ENCODE assay signal across 21 cellular contexts in genomic region chr12:6026998-6027397, GRCh38.
"Had no signal": no experiment of that assay in that cellular context is flagged by ENCODE, and none has a peak within 500 bp of the region (broad histone marks: within the 10 kb centered on the region; RNA-seq: fewer than 3 reads in every experiment).

No MANE protein-coding gene starts in this region.

- H3K27ac ChIP-seq: colonic mucosa, dorsolateral prefrontal cortex, ovary, uterus had no signal

- H3K27ac Mint-ChIP-seq: immature natural killer cell; naive thymus-derived CD4-positive, alpha-beta T cell; progenitor cell of endocrine pancreas; type B pancreatic cell had no signal

- ATAC-seq: esophagus mucosa; left cardiac atrium; left ventricle myocardium superior; naive thymus-derived CD4-positive, alpha-beta T cell had no signal

- DNase-seq: colonic mucosa; dorsolateral prefrontal cortex; effector CD8-positive, alpha-beta T cell; glutamatergic neuron; immature natural killer cell; kidney; left cardiac atrium; left ventricle myocardium superior; mesendoderm; naive thymus-derived CD4-positive, alpha-beta T cell; ovary; right cardiac atrium; small intestine; stimulated activated CD4-positive, alpha-beta T cell treated with anti-CD3 and anti-CD28 coated beads, Interleukin-12 subunit alpha, Interleukin-12 subunit beta, amount 100 ng/mL, for 4 hours; stimulated activated naive CD4-positive, alpha-beta T cell; uterus had no signal

- H3K4me1 Mint-ChIP-seq: immature natural killer cell; naive thymus-derived CD4-positive, alpha-beta T cell had no signal

- FAIRE-seq: frontal cortex, kidney, small intestine had no signal

- H3K4me3 Mint-ChIP-seq: immature natural killer cell; naive thymus-derived CD4-positive, alpha-beta T cell; type B pancreatic cell had no signal

- H3K36me3 Mint-ChIP-seq: immature natural killer cell had no signal

- H3K36me3 ChIP-seq: colonic mucosa, ovary, uterus had no signal

- H3K27me3 ChIP-seq: colonic mucosa, dorsolateral prefrontal cortex, ovary, uterus had no signal

- H3K4me3 ChIP-seq: colonic mucosa, dorsolateral prefrontal cortex, lung, ovary, uterus had no signal

- H3K9me3 ChIP-seq: colonic mucosa, ovary, uterus had no signal

- H3K4me1 ChIP-seq: colonic mucosa, uterus had no signal
